12 cellular contexts compared by ENCODE assay signal in the genomic region with DNA sequence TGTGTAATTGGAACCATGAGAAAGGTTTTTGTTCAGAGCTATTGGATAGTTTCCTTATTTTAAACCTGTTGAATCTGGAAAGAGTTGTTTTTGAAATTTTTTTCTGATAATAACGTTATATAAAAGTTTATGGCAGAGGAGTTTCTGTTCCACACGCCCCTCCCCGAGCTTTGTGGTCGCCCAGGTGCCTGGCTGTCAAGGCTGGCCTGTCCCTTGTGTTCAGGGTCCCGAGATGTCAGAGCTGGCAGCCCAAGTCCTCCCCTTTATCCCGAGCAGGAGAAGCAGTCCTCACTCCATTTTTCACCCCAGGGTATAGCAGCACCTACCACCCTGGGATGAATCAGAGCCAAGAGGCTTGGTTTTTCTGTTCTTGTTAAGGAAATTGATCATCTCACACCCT. TPM values are rescaled to one million over a fixed set of nuclear protein-coding genes. Genes with fewer than 3 reads are reported as not detected.
DNase-seq lines count a peak whose midpoint lies in the region; ATAC-seq, FAIRE-seq and TF ChIP-seq lines count a peak whose summit lies in the region.
"Had no signal": no experiment of that assay in that cellular context is flagged by ENCODE, and none has a peak within 500 bp of the region (broad histone marks: within the 10 kb centered on the region; RNA-seq: fewer than 3 reads in every experiment).

No MANE protein-coding gene starts in this region.

- peak overlapping the region; percentile 65 for H3K27ac Mint-ChIP-seq in T-helper 1 cell treated with Interleukin-12 subunit alpha and Interleukin-12 subunit beta and Interleukin-4 antibody, amounts not matched to agents 30 μg/mL and 1 μg/mL, for 36 hours

- peaks cover 54% of the 10 kb centered on the region for H3K79me2 ChIP-seq in endothelial cell of umbilical vein (ENCODE audit: control insufficient read depth, insufficient read depth, low read length)

- peak overlapping the region; percentile 5 for H3K9ac ChIP-seq in endothelial cell of umbilical vein (replicated peaks; ENCODE audit: extremely low read depth, insufficient read depth, low read length)

- no peak overlapping the region for H2AFZ ChIP-seq in endothelial cell of umbilical vein (ENCODE audit: low read depth, low read length)

- H3K36me3 ChIP-seq in endothelial cell of umbilical vein (ENCODE audit: control insufficient read depth in 2 of 2, extremely low read depth in 1 of 2, insufficient read depth in 2 of 2, low read length in 2 of 2) (peaks cover 3 to 5% of the 10 kb centered on the region in 2 experiments), gastrocnemius medialis (peaks cover 0 to 10% of the 10 kb centered on the region in 2 donors)

- H3K4me3 ChIP-seq in endothelial cell of umbilical vein (replicated peaks in 1 of 3; ENCODE audit: insufficient read depth in 1 of 3, low read depth in 1 of 3, low read length in 3 of 3) (no peak overlapping the region), gastrocnemius medialis (no peak overlapping the region)
- H3K4me3 ChIP-seq: HAP-1 had no signal

- no peaks in the 10 kb centered on the region for H3K27me3 ChIP-seq in endothelial cell of umbilical vein (ENCODE audit: control insufficient read depth in 2 of 2, insufficient read depth in 2 of 2, low read length in 2 of 2)
- no peaks in the 10 kb centered on the region for H3K27me3 ChIP-seq in gastrocnemius medialis

- no peak for FAIRE-seq in endothelial cell of umbilical vein (lab: Jason Lieb, UNC)
- FAIRE-seq: colon had no signal

- intact Hi-C loops in endothelial cell of umbilical vein (cut with micrococcal nuclease) (no loop called here), gastrocnemius medialis (cut with DNase I; ENCODE audit: low total_unique reads) (no loop called here)

- H3K4me3 Mint-ChIP-seq in T-helper 1 cell treated with Interleukin-12 subunit alpha and Interleukin-12 subunit beta and Interleukin-4 antibody, amounts not matched to agents 30 μg/mL and 1 μg/mL, for 36 hours: peak overlapping the region; percentile 46

- DNase-seq in T-helper 1 cell (no peak), NCI-H69 (lab: John Stamatoyannopoulos, UW) (peak; percentile 68), endothelial cell of umbilical vein (ENCODE audit: low read depth, low spot score) (no peak), gastrocnemius medialis (no peak), A172 (ENCODE audit: low spot score) (no peak), COR-L47 (lab: John Stamatoyannopoulos, UW) (no peak)
- DNase-seq: GDM1 had no signal

- ATAC-seq in gastrocnemius medialis: no peak
- ATAC-seq in GM19324 (IDR thresholded peaks at IDR 0.05; ENCODE audit: low FRiP score, unreplicated experiment): no peak

- peaks cover 64% of the 10 kb centered on the region for H3K4me1 Mint-ChIP-seq in T-helper 1 cell treated with Interleukin-12 subunit alpha and Interleukin-12 subunit beta and Interleukin-4 antibody, amounts not matched to agents 30 μg/mL and 1 μg/mL, for 36 hours (ENCODE audit: low read depth)

- no peak overlapping the region for H3K4me2 ChIP-seq in endothelial cell of umbilical vein (ENCODE audit: insufficient read depth, low read length)

- no peaks in the 10 kb centered on the region for H4K20me1 ChIP-seq in endothelial cell of umbilical vein (replicated peaks; ENCODE audit: control insufficient read depth, extremely low read depth, insufficient read depth, low read length)

- H3K9me3 ChIP-seq in endothelial cell of umbilical vein (replicated peaks; ENCODE audit: control insufficient read depth, insufficient read depth, low read length) (no peaks in the 10 kb centered on the region), gastrocnemius medialis (no peaks in the 10 kb centered on the region)
- H3K9me3 ChIP-seq: HAP-1 had no signal

- no TSS peak for BruUV-seq in endothelial cell of umbilical vein (replicated peaks; lab: Mats Ljungman, UMichigan)

- H3K4me1 ChIP-seq in endothelial cell of umbilical vein (ENCODE audit: control insufficient read depth, extremely low read depth, insufficient read depth, low read length) (peaks cover 27% of the 10 kb centered on the region), gastrocnemius medialis (peaks cover 19 to 43% of the 10 kb centered on the region in 2 donors)
- H3K4me1 ChIP-seq: HAP-1 had no signal

- TF ChIP-seq POLR2A in endothelial cell of umbilical vein (IDR thresholded peaks at IDR 0.05; ENCODE audit: low read depth, low read length): no peak
- TF ChIP-seq POLR2A in gastrocnemius medialis (IDR thresholded peaks at IDR 0.05): no peak

- POLR2A ChIA-PET in endothelial cell of umbilical vein (lab: Charles Lee): no interaction called here

- no peaks in the 10 kb centered on the region for H3K9me1 ChIP-seq in endothelial cell of umbilical vein (replicated peaks; ENCODE audit: control insufficient read depth, extremely low read depth, insufficient read depth, low read length)

- H3K9me3 Mint-ChIP-seq in T-helper 1 cell treated with Interleukin-12 subunit alpha and Interleukin-12 subunit beta and Interleukin-4 antibody, amounts not matched to agents 30 μg/mL and 1 μg/mL, for 36 hours: no peaks in the 10 kb centered on the region

- TF ChIP-seq CTCF in endothelial cell of umbilical vein (IDR thresholded peaks at IDR 0.05; ENCODE audit: extremely low read depth in 1 of 2, insufficient read depth in 1 of 2, low read depth in 1 of 2, low read length in 2 of 2): no peak
- TF ChIP-seq CTCF in gastrocnemius medialis (IDR thresholded peaks at IDR 0.05 in 4 of 5, conservative IDR thresholded peaks at IDR 0.05 in 1 of 5): no peak

- peaks cover 43% of the 10 kb centered on the region for H3K36me3 Mint-ChIP-seq in T-helper 1 cell treated with Interleukin-12 subunit alpha and Interleukin-12 subunit beta and Interleukin-4 antibody, amounts not matched to agents 30 μg/mL and 1 μg/mL, for 36 hours (ENCODE audit: low read depth)

- H3K27ac ChIP-seq in endothelial cell of umbilical vein (ENCODE audit: insufficient read depth, low read depth, low read length) (peak overlapping the region; percentile 73), gastrocnemius medialis (peak overlapping the region in 3 of 4 donors; percentile 57 to 66 (median 63))

- CTCF ChIA-PET in endothelial cell of umbilical vein (lab: Charles Lee): interaction anchor here (0.7 to 1.3 kb wide), 3 partner anchors 11 to 48 kb away, joined by 3 to 6 read pairs (median 5); no protein-coding TSS in a partner anchor

- H3K27me3 Mint-ChIP-seq in T-helper 1 cell treated with Interleukin-12 subunit alpha and Interleukin-12 subunit beta and Interleukin-4 antibody, amounts not matched to agents 30 μg/mL and 1 μg/mL, for 36 hours (ENCODE audit: low read depth): no peaks in the 10 kb centered on the region

- in situ Hi-C loops in gastrocnemius medialis (cut with MboI; ENCODE audit: low sequenced_read_pairs in 4 of 4): no loop called here

- dilution Hi-C loops in endothelial cell of umbilical vein (cut with MboI; ENCODE audit: extremely low pct_ligation_motif_present, low sequenced_read_pairs): no loop called here

TF ChIP-seq in endothelial cell of umbilical vein, 7 proteins besides CTCF, POLR2A, EP300 and RAD21:
- no peak for TF ChIP-seq MYC (IDR thresholded peaks at IDR 0.05; ENCODE audit: low read depth, low read length)
- TF ChIP-seq EZH2 (IDR thresholded peaks at IDR 0.05; ENCODE audit: borderline replicate concordance, low read depth, low read length, severe bottlenecking): no peak
- no peak for TF ChIP-seq GATA2 (IDR thresholded peaks at IDR 0.05; ENCODE audit: insufficient read depth, insufficient read length, low read depth, low read length)
- TF ChIP-seq POLR2AphosphoS5 (IDR thresholded peaks at IDR 0.05; ENCODE audit: insufficient read depth, low read depth, low read length): no peak
- TF ChIP-seq FOS (IDR thresholded peaks at IDR 0.05; ENCODE audit: borderline replicate concordance, insufficient read depth, low read length): no peak
- TF ChIP-seq JUN (IDR thresholded peaks at IDR 0.05; ENCODE audit: borderline replicate concordance, insufficient read depth, insufficient read length, low read depth): no peak
- no peak for TF ChIP-seq MAX (IDR thresholded peaks at IDR 0.05; ENCODE audit: insufficient read depth, insufficient read length)

RNA-seq across cellular contexts. Expression of gene ZNF750, which starts 26.2 kb away (rescaled TPM):
- 0.23 and 0.80 TPM in 2 replicates for total RNA-seq in endothelial cell of umbilical vein
- polyA plus RNA-seq in endothelial cell of umbilical vein: 0.15 and 0.22 TPM in 2 replicates
- polyA plus RNA-seq in endothelial cell of umbilical vein (2011; cell fraction: cytosol; rRNA removed): 0.22 and 0.25 TPM in 2 replicates
- polyA plus RNA-seq in endothelial cell of umbilical vein (2011; cell fraction: nucleus; rRNA removed): 0.84 and 1.1 TPM in 2 replicates
- 0.10 and 0.19 TPM in 2 replicates for polyA plus RNA-seq in endothelial cell of umbilical vein (2012)
- 0.34 TPM in 2 replicates for polyA minus RNA-seq in endothelial cell of umbilical vein
- polyA minus RNA-seq in endothelial cell of umbilical vein (2011; cell fraction: cytosol; rRNA and poly(A)+ RNA removed): not detected
- polyA minus RNA-seq in endothelial cell of umbilical vein (2011; cell fraction: nucleus; rRNA and poly(A)+ RNA removed): 0.19 TPM in 2 replicates
- total RNA-seq in gastrocnemius medialis: 10 to 100 TPM in 2 of 4 donors, 1 to 10 TPM in 2; 2.5 to 17.8 (median 11.7) TPM
- total RNA-seq in A172 (2014; rRNA removed; shearing (Covaris generic)): not detected in 2 replicates
- total RNA-seq: T-helper 1 cell treated with Interleukin-12 subunit alpha and Interleukin-12 subunit beta and Interleukin-4 antibody, amounts not matched to agents 30 ng/mL and 1 ng/mL, for 36 hours had no signal
